17 cellular contexts compared by ENCODE assay signal in the genomic region with DNA sequence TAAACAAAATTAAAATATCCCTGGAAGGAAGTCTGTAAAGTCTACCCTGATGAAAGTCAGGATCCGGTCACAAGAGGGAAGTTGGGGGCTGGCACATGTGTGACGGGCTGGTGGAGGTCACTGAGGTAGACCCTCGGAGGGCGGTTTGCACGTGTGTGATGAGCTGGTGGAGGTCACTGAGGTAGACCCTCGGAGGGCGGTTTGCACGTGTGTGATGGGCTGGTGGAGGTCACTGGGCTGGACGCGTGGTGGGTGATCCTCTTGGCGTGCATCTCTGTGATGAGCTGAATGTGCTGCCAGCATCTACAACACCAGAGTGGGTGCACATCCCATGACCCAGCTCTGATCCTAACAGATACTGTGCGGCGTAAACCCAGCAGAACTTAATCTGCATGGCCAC.
"Had no signal": no experiment of that assay in that cellular context is flagged by ENCODE, and none has a peak within 500 bp of the region (broad histone marks: within the 10 kb centered on the region; RNA-seq: fewer than 3 reads in every experiment).

No MANE protein-coding gene starts in this region.

- FAIRE-seq: astrocyte, endothelial cell of umbilical vein had no signal

- ATAC-seq: activated CD8-positive, alpha-beta memory T cell treated with anti-CD3 and anti-CD28 coated beads, Interleukin-2, amount 10 ng/mL, durations not matched to agents 7 days and 5 days; activated CD8-positive, alpha-beta T cell treated with anti-CD3 and anti-CD28 coated beads, Interleukin-2, amount 10 ng/mL, durations not matched to agents 7 days and 5 days; naive thymus-derived CD8-positive, alpha-beta T cell had no signal

- DNase-seq: activated CD4-positive, alpha-beta T cell treated with anti-CD3 and anti-CD28 coated beads, Interleukin-2, amount 10 ng/mL, durations not matched to agents 24 days and 14 days; activated CD4-positive, CD25-positive, alpha-beta regulatory T cell treated with anti-CD3 and anti-CD28 coated beads, Interleukin-2, amount 50 U/mL, for 72 hours; activated CD8-positive, alpha-beta memory T cell treated with anti-CD3 and anti-CD28 coated beads, Interleukin-2, amount 10 ng/mL, durations not matched to agents 7 days and 5 days; activated CD8-positive, alpha-beta T cell treated with anti-CD3 and anti-CD28 coated beads, Interleukin-2, amount 10 ng/mL, durations not matched to agents 7 days and 5 days; activated gamma-delta T cell treated with Interleukin-2 at 50 U/mL for 16 hours; activated naive CD4-positive, alpha-beta T cell treated with anti-CD3 and anti-CD28 coated beads, Interleukin-2, amount 50 U/mL, for 16 hours; amniotic stem cell; caudate nucleus; cortex of kidney; hypothalamus; immature natural killer cell; naive thymus-derived CD8-positive, alpha-beta T cell; SK-N-SH; stimulated activated naive CD4-positive, alpha-beta T cell treated with Interleukin-2 at 50 U/mL for 16 hours; T-helper 2 cell had no signal
